ENCODE assay signal across 31 cellular contexts in genomic region chr22:43693245-43693644, GRCh38.
"Had no signal": no experiment of that assay in that cellular context is flagged by ENCODE, and none has a peak within 500 bp of the region (broad histone marks: within the 10 kb centered on the region; RNA-seq: fewer than 3 reads in every experiment).

No MANE protein-coding gene starts in this region.

- H3K4me1 Mint-ChIP-seq: natural killer cell; nephron; stimulated activated memory B cell treated with anti-CD40 and anti-IgM and Interleukin-4, amounts not matched to agents 10 μg/mL and 1 μg/mL and 100 μg/mL, for 72 hours; stimulated activated naive CD8-positive, alpha-beta T cell treated with anti-CD3 and anti-CD28 coated beads, Interleukin-15, amount 100 ng/mL, for 72 hours had no signal

- H3K36me3 ChIP-seq: neural progenitor cell, ovary, spleen, suprapubic skin, tibial artery, transverse colon, upper lobe of right lung, uterus had no signal

- H3K4me1 ChIP-seq: parathyroid adenoma, psoas muscle, spleen, suprapubic skin, testis, tibial artery, transverse colon, upper lobe of right lung, uterus had no signal

- H3K4me3 Mint-ChIP-seq: natural killer cell; nephron; neural progenitor cell; stimulated activated memory B cell treated with anti-CD40 and anti-IgM and Interleukin-4, amounts not matched to agents 10 μg/mL and 1 μg/mL and 100 μg/mL, for 72 hours; stimulated activated naive CD8-positive, alpha-beta T cell treated with anti-CD3 and anti-CD28 coated beads, Interleukin-15, amount 100 ng/mL, for 72 hours; type B pancreatic cell had no signal

- H3K9me3 Mint-ChIP-seq: nephron, neural progenitor cell, type B pancreatic cell had no signal

- H3K9ac ChIP-seq: neural progenitor cell, parathyroid adenoma had no signal

- H3K36me3 Mint-ChIP-seq: natural killer cell, type B pancreatic cell had no signal

- H3K4me3 ChIP-seq: neural progenitor cell, ovary, psoas muscle, skin epidermis, smooth muscle cell, spleen, suprapubic skin, testis, tibial artery, transverse colon, upper lobe of right lung, uterus had no signal

- ATAC-seq: natural killer cell; psoas muscle; right cardiac atrium; sciatic nerve; stimulated activated memory B cell treated with anti-CD40 and anti-IgM and Interleukin-4, amounts not matched to agents 10 μg/mL and 1 μg/mL and 100 μg/mL, for 72 hours; stimulated activated naive CD8-positive, alpha-beta T cell treated with anti-CD3 and anti-CD28 coated beads, Interleukin-15, amount 100 ng/mL, for 72 hours; stimulated activated naive CD8-positive, alpha-beta T cell treated with anti-CD3 and anti-CD28 coated beads, Interleukin-15, Interleukin-2, amounts not matched to agents 100 U/mL and 50 U/mL, for 24 hours; upper lobe of right lung had no signal

- H3K79me2 ChIP-seq: parathyroid adenoma had no signal

- H3K9me3 ChIP-seq: ovary, psoas muscle, testis, tibial artery, transverse colon, upper lobe of right lung, uterus had no signal

- DNase-seq: natural killer cell; occipital lobe; ovary; posterior cingulate gyrus; psoas muscle; right cardiac atrium; spleen; stimulated activated CD4-positive, alpha-beta T cell treated with anti-CD3 and anti-CD28 coated beads, Interleukin-12 subunit alpha, Interleukin-12 subunit beta, amount 100 ng/mL, for 4 hours; stimulated activated CD4-positive, alpha-beta T cell treated with anti-CD3 and anti-CD28 coated beads, Interleukin-1b, Interleukin-23, amount 100 ng/mL, for 48 hours; stimulated activated CD4-positive, alpha-beta T cell treated with anti-CD3 and anti-CD28 coated beads, Interleukin-4, amount 100 ng/mL, for 1 hour; stimulated activated CD4-positive, alpha-beta T cell treated with anti-CD3 and anti-CD28 coated beads, Interleukin-4, amount 100 ng/mL, for 4 hours; stimulated activated CD8-positive, alpha-beta memory T cell treated with anti-CD3 and anti-CD28 coated beads, Interleukin-4, amount 100 ng/mL, for 48 hours; stimulated activated naive CD4-positive, alpha-beta T cell; stimulated activated naive CD8-positive, alpha-beta T cell treated with anti-CD3 and anti-CD28 coated beads, Interleukin-15, amount 100 ng/mL, for 72 hours; stimulated activated naive CD8-positive, alpha-beta T cell treated with anti-CD3 and anti-CD28 coated beads, Interleukin-15, Interleukin-2, amounts not matched to agents 100 U/mL and 50 U/mL, for 24 hours; substantia nigra; testis; tibial artery; transverse colon; upper lobe of right lung; uterus had no signal

- H2AFZ ChIP-seq: neural progenitor cell, parathyroid adenoma had no signal

- H3K27ac Mint-ChIP-seq: natural killer cell; nephron; neural progenitor cell; progenitor cell of endocrine pancreas; stimulated activated memory B cell treated with anti-CD40 and anti-IgM and Interleukin-4, amounts not matched to agents 10 μg/mL and 1 μg/mL and 100 μg/mL, for 72 hours; stimulated activated naive CD8-positive, alpha-beta T cell treated with anti-CD3 and anti-CD28 coated beads, Interleukin-15, amount 100 ng/mL, for 72 hours; type B pancreatic cell had no signal

- H3K27me3 ChIP-seq: neural progenitor cell, ovary, spleen, suprapubic skin, testis, tibial artery, transverse colon, upper lobe of right lung, uterus had no signal

- H3K4me2 ChIP-seq: neural progenitor cell, smooth muscle cell had no signal

- H3K27me3 Mint-ChIP-seq: progenitor cell of endocrine pancreas, type B pancreatic cell had no signal

- H3K27ac ChIP-seq: neural progenitor cell, ovary, parathyroid adenoma, psoas muscle, skin epidermis, spleen, suprapubic skin, testis, tibial artery, transverse colon, upper lobe of right lung, uterus had no signal
